In the genomic region with DNA sequence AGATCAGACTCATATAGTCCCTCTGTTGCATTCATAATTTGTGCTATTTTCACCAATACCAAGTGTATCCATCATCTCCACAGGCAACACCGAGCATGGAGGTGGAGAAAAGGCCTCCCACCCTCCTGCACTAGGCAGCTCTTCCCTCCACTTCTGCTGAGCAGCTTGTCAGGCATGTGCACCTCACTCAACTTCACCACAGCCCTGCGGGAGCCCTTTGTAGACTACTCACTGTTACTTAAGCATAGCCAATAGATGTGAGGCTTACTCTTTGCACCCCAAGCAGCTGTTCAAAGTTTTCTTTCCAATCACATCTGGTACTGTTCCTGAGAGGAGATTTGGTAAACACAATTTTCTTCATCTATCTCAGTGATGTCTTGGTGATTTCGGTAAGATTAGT, we compare ENCODE assay signal across 26 cellular contexts. TPM values are rescaled to one million over a fixed set of nuclear protein-coding genes. Genes with fewer than 3 reads are reported as not detected.
"Had no signal": no experiment of that assay in that cellular context is flagged by ENCODE, and none has a peak within 500 bp of the region (broad histone marks: within the 10 kb centered on the region; RNA-seq: fewer than 3 reads in every experiment).

No MANE protein-coding gene starts in this region.

- H3K36me3 ChIP-seq: breast epithelium, gastrocnemius medialis, prostate gland, upper lobe of left lung had no signal

- DNase-seq: activated B cell treated with CpG ODN at 0.5 μM for 24 hours; activated CD4-positive, alpha-beta memory T cell treated with anti-CD3 and anti-CD28 coated beads, Interleukin-2, amount 10 ng/mL, durations not matched to agents 7 days and 5 days; activated CD4-positive, alpha-beta T cell treated with anti-CD3 and anti-CD28 coated beads for 48 hours; activated CD8-positive, alpha-beta memory T cell treated with anti-CD3 and anti-CD28 coated beads, Interleukin-2, amount 10 ng/mL, durations not matched to agents 7 days and 5 days; activated naive CD4-positive, alpha-beta T cell; activated naive CD8-positive, alpha-beta T cell treated with anti-CD3 and anti-CD28 coated beads, Interleukin-2, amount 10 ng/mL, durations not matched to agents 7 days and 5 days; amygdala; cortex of kidney; gastrocnemius medialis; head of caudate nucleus; left ventricle myocardium superior; mucosa of descending colon; naive B cell; right cardiac atrium; testis; upper lobe of left lung had no signal

- FAIRE-seq: TTC549 had no signal

- H3K27me3 ChIP-seq: breast epithelium, gastrocnemius medialis, testis, upper lobe of left lung had no signal

- H3K4me1 Mint-ChIP-seq: neural crest cell had no signal

- ATAC-seq: activated CD8-positive, alpha-beta memory T cell treated with anti-CD3 and anti-CD28 coated beads, Interleukin-2, amount 10 ng/mL, durations not matched to agents 7 days and 5 days; activated T-helper 17 cell treated with anti-CD3 and anti-CD28 coated beads, Interleukin-2, amount 50 U/mL, for 72 hours; gastrocnemius medialis; left ventricle myocardium superior; mucosa of descending colon; right cardiac atrium had no signal

- H3K9me3 ChIP-seq: breast epithelium, gastrocnemius medialis, mucosa of descending colon, prostate gland, testis, upper lobe of left lung had no signal

- H3K27ac Mint-ChIP-seq: activated B cell treated with CpG ODN at 0.5 μM for 24 hours; activated CD4-positive, alpha-beta memory T cell treated with anti-CD3 and anti-CD28 coated beads, Interleukin-2, amount 10 ng/mL, durations not matched to agents 7 days and 5 days; activated CD8-positive, alpha-beta memory T cell treated with anti-CD3 and anti-CD28 coated beads, Interleukin-2, amount 10 ng/mL, durations not matched to agents 7 days and 5 days; activated naive CD8-positive, alpha-beta T cell treated with anti-CD3 and anti-CD28 coated beads, Interleukin-2, amount 10 ng/mL, durations not matched to agents 7 days and 5 days; activated T-helper 17 cell treated with anti-CD3 and anti-CD28 coated beads, Interleukin-2, amount 50 U/mL, for 72 hours; memory B cell; naive B cell; T-helper 2 cell treated with Interferon-gamma antibody and Interleukin-4, amounts not matched to agents 5 μg/mL and 100 μg/mL, for 36 hours had no signal

- H3K27ac ChIP-seq: breast epithelium, gastrocnemius medialis, prostate gland, testis, upper lobe of left lung had no signal

- H3K36me3 Mint-ChIP-seq: activated CD8-positive, alpha-beta memory T cell treated with anti-CD3 and anti-CD28 coated beads, Interleukin-2, amount 10 ng/mL, durations not matched to agents 7 days and 5 days; activated naive CD8-positive, alpha-beta T cell treated with anti-CD3 and anti-CD28 coated beads, Interleukin-2, amount 10 ng/mL, durations not matched to agents 7 days and 5 days; memory B cell; naive B cell had no signal

- H3K4me3 ChIP-seq: breast epithelium, gastrocnemius medialis, mucosa of descending colon, prostate gland, testis, upper lobe of left lung had no signal

- H3K4me1 ChIP-seq: breast epithelium, gastrocnemius medialis, prostate gland, testis, upper lobe of left lung had no signal

- H3K4me3 Mint-ChIP-seq: activated B cell treated with CpG ODN at 0.5 μM for 24 hours; activated CD4-positive, alpha-beta memory T cell treated with anti-CD3 and anti-CD28 coated beads, Interleukin-2, amount 10 ng/mL, durations not matched to agents 7 days and 5 days; activated CD8-positive, alpha-beta memory T cell treated with anti-CD3 and anti-CD28 coated beads, Interleukin-2, amount 10 ng/mL, durations not matched to agents 7 days and 5 days; activated naive CD8-positive, alpha-beta T cell treated with anti-CD3 and anti-CD28 coated beads, Interleukin-2, amount 10 ng/mL, durations not matched to agents 7 days and 5 days; activated T-helper 17 cell treated with anti-CD3 and anti-CD28 coated beads, Interleukin-2, amount 50 U/mL, for 72 hours; memory B cell; naive B cell; neural crest cell; T-helper 2 cell treated with Interferon-gamma antibody and Interleukin-4, amounts not matched to agents 5 μg/mL and 100 μg/mL, for 36 hours had no signal

- H3K9me3 Mint-ChIP-seq: activated B cell treated with CpG ODN at 0.5 μM for 24 hours; activated CD4-positive, alpha-beta memory T cell treated with anti-CD3 and anti-CD28 coated beads, Interleukin-2, amount 10 ng/mL, durations not matched to agents 7 days and 5 days; activated naive CD8-positive, alpha-beta T cell treated with anti-CD3 and anti-CD28 coated beads, Interleukin-2, amount 10 ng/mL, durations not matched to agents 7 days and 5 days; activated T-helper 17 cell treated with anti-CD3 and anti-CD28 coated beads, Interleukin-2, amount 50 U/mL, for 72 hours; memory B cell; naive B cell; T-helper 2 cell treated with Interferon-gamma antibody and Interleukin-4, amounts not matched to agents 5 μg/mL and 100 μg/mL, for 36 hours had no signal

RNA-seq across cellular contexts. Expression of a gene that starts 16.9 kb away (rescaled TPM):
- total RNA-seq: activated B cell treated with CpG ODN at 0.5 μM for 24 hours; activated CD4-positive, alpha-beta memory T cell treated with anti-CD3 and anti-CD28 coated beads, Interleukin-2, amount 10 ng/mL, durations not matched to agents 7 days and 5 days; activated CD8-positive, alpha-beta memory T cell treated with anti-CD3 and anti-CD28 coated beads, Interleukin-2, amount 10 ng/mL, durations not matched to agents 7 days and 5 days; activated naive CD8-positive, alpha-beta T cell treated with anti-CD3 and anti-CD28 coated beads, Interleukin-2, amount 10 ng/mL, durations not matched to agents 7 days and 5 days; activated T-helper 17 cell treated with anti-CD3 and anti-CD28 coated beads, Interleukin-2, amount 50 U/mL, for 72 hours; breast epithelium; gastrocnemius medialis; mucosa of descending colon; neural crest cell; osteoblast; prostate gland; right cardiac atrium; skeletal muscle tissue; upper lobe of left lung had no signal
- polyA plus RNA-seq: esophagus, right cardiac atrium had no signal
